In genomic region chr12:52006726-52007157, GRCh38 we compare ENCODE assay signal across 8 cellular contexts. TPM values are rescaled to one million over a fixed set of nuclear protein-coding genes. Genes with fewer than 3 reads are reported as not detected.
A peak's percentile ranks its signal among the peaks of the same experiment; 100 is the strongest.
DNase-seq lines count a peak whose midpoint lies in the region; ATAC-seq, FAIRE-seq and TF ChIP-seq lines count a peak whose summit lies in the region.

Gene TAMALIN (plus strand): TSS chr12:52006946. CDS start chr12:52007020, 74 bp downstream.

- no peak within 1 kb of the TSS; the same call in 1 of the 2 replicates for H4K5ac ChIP-seq in IMR-90 (ENCODE audit: low read depth, low read length)

- peak within 1 kb of the TSS; percentile 30 for H3K27ac ChIP-seq in IMR-90 (ENCODE audit: insufficient read depth, low read length)
- peak within 1 kb of the TSS; percentile 69 for H3K27ac ChIP-seq in colonic mucosa
- H3K27ac ChIP-seq in HepG2 (ENCODE audit: extremely low read length, insufficient read depth, low read length) = no peak within 1 kb of the TSS

- TF ChIP-seq EP300 in HepG2 (IDR thresholded peaks at IDR 0.05; ENCODE audit: low read depth in 2 of 2, low read length in 2 of 2) = no peak
- no peak for TF ChIP-seq EP300 in HepG2 (CRISPR knock-in tag; IDR thresholded peaks at IDR 0.05; ENCODE audit: borderline replicate concordance)

- H2BK5ac ChIP-seq in IMR-90 (ENCODE audit: low read depth, low read length, poor library complexity, severe bottlenecking) = no peak within 1 kb of the TSS

- POLR2A ChIA-PET in IMR-90 (lab: Charles Lee; ENCODE audit: unreplicated experiment) = interaction anchor here (0.5 to 0.8 kb wide), 6 partner anchors 11 to 78 kb away, joined by 3 to 4 read pairs (median 3); no protein-coding TSS in a partner anchor
- POLR2A ChIA-PET in HepG2 (lab: Yijun Ruan, JAX) = interaction anchor here (0.9 kb wide), 1 partner anchor 16 kb away, joined by 3 read pairs; no protein-coding TSS in a partner anchor

- ATAC-seq in IMR-90 (ENCODE audit: low read depth) = peak; percentile 68
- no peak for ATAC-seq in HepG2
- ATAC-seq in GM21390 (IDR thresholded peaks at IDR 0.05; ENCODE audit: unreplicated experiment) = no peak

- H2AK9ac ChIP-seq in IMR-90 (replicated peaks; ENCODE audit: low read depth, low read length, poor library complexity) = peak within 1 kb of the TSS; percentile 87

- TF ChIP-seq RAD21 in IMR-90 (IDR thresholded peaks at IDR 0.05; ENCODE audit: low read length) = no peak
- no peak for TF ChIP-seq RAD21 in HepG2 (CRISPR knock-in tag; IDR thresholded peaks at IDR 0.05)

- no peaks in the 10 kb centered on the region for H3K79me2 ChIP-seq in HepG2 (ENCODE audit: insufficient read depth, low read length)

- CTCF ChIA-PET in IMR-90 (lab: Yijun Ruan, JAX) = interaction anchor here (7.8 kb wide), 1 partner anchor 16 kb away, joined by 128 read pairs; no protein-coding TSS in a partner anchor
- CTCF ChIA-PET in HepG2 (lab: Yijun Ruan, JAX; ENCODE audit: low intra/inter-chr PET ratio, low total read pairs) = interaction anchor here (1.1 kb wide), 1 partner anchor 14 kb away, joined by 3 read pairs; no protein-coding TSS in a partner anchor

- peaks cover 18% of the 10 kb centered on the region for H3K4me1 ChIP-seq in IMR-90 (ENCODE audit: control insufficient read depth, insufficient read depth, low read length)
- no peaks in the 10 kb centered on the region for H3K4me1 ChIP-seq in colonic mucosa
- H3K4me1 ChIP-seq in HepG2 (ENCODE audit: insufficient read depth, low read length) = peaks cover 39% of the 10 kb centered on the region

- H3K9ac ChIP-seq in IMR-90 (ENCODE audit: low read depth, low read length) = peak within 1 kb of the TSS; percentile 74
- H3K9ac ChIP-seq in colonic mucosa (ENCODE audit: low read depth in 2 of 2, low read length in 2 of 2) = peak within 1 kb of the TSS; percentile 51 to 92
- peak within 1 kb of the TSS; percentile 25; the same call in 1 of the 2 replicates for H3K9ac ChIP-seq in HepG2 (ENCODE audit: insufficient read depth, low read depth, low read length)

- peaks cover 3 to 36% of the 10 kb centered on the region in 2 experiments; a peak in 3 of 4 replicates for H3K79me1 ChIP-seq in IMR-90 (ENCODE audit: low read depth in 1 of 2, low read length in 2 of 2)

- no peak within 1 kb of the TSS; the same call in 1 of the 2 replicates for H3K18ac ChIP-seq in IMR-90 (ENCODE audit: low read depth, low read length)

- dilution Hi-C loops in IMR-90 (cut with HindIII; ENCODE audit: low sequenced_read_pairs, unreplicated experiment) = no loop called here

- peaks cover 21% of the 10 kb centered on the region for H3K9me1 ChIP-seq in IMR-90 (ENCODE audit: insufficient read depth, low read length)

- H3K9me3 ChIP-seq in IMR-90 (ENCODE audit: control insufficient read depth, insufficient read depth, low read length) (no peaks in the 10 kb centered on the region), colonic mucosa (no peaks in the 10 kb centered on the region), HepG2 (ENCODE audit: low read length) (no peaks in the 10 kb centered on the region)

- peak within 1 kb of the TSS in 1 of 2 experiments; percentile 43; a peak in 1 of 4 replicates for H4K8ac ChIP-seq in IMR-90 (ENCODE audit: low read depth in 2 of 2, low read length in 2 of 2)

- H2AK5ac ChIP-seq in IMR-90 (ENCODE audit: low read depth, low read length) = peak within 1 kb of the TSS; percentile 48

- TF ChIP-seq POLR2A in IMR-90 (IDR thresholded peaks at IDR 0.05; ENCODE audit: low read depth, low read length) = peak; percentile 88
- no peak for TF ChIP-seq POLR2A in HepG2 (IDR thresholded peaks at IDR 0.05; ENCODE audit: insufficient read depth in 1 of 2, low read depth in 2 of 2, low read length in 2 of 2)

- 1% methylated on average over 20 of the region's 60 CpGs; no CpG with 5 or more reads in 1 of the 2 experiments for WGBS in IMR-90 (ENCODE audit: extremely low coverage in 2 of 2, insufficient read length in 1 of 2), 2 experiments
- WGBS in HepG2 (ENCODE audit: low lambda C conversion rate) = 93% methylated on average over 6 of the region's 60 CpGs

- intact Hi-C loops in IMR-90 (cut with micrococcal nuclease) = no loop called here
- intact Hi-C loops in colonic mucosa (cut with DNase I) = no loop called here
- intact Hi-C loops in HepG2 (cut with micrococcal nuclease; ENCODE audit: unreplicated experiment) = no loop called here

- 0 out of 2 replicates have a peak within 1 kb of the TSS, but pooled peaks have one; percentile 19 for H2BK120ac ChIP-seq in IMR-90 (ENCODE audit: low read depth, low read length)

- H3K4me2 ChIP-seq in IMR-90 (ENCODE audit: low read depth, low read length) (peak within 1 kb of the TSS; percentile 69), HepG2 (ENCODE audit: low read depth, low read length) (peak within 1 kb of the TSS; percentile 36; the same call in 1 of the 2 replicates)

- H3K36me3 ChIP-seq in IMR-90 (ENCODE audit: control insufficient read depth, insufficient read depth, low read length) (peaks cover 10% of the 10 kb centered on the region; the same call in 1 of the 2 replicates), colonic mucosa (no peaks in the 10 kb centered on the region), HepG2 (replicated peaks in 1 of 2; ENCODE audit: control insufficient read depth in 1 of 2, insufficient read depth in 2 of 2, low read length in 2 of 2) (no peaks in the 10 kb centered on the region)

- no peak within 1 kb of the TSS for H2BK15ac ChIP-seq in IMR-90 (ENCODE audit: low read depth, low read length)

- no peak within 1 kb of the TSS; the same call in 1 of the 2 replicates for H2BK20ac ChIP-seq in IMR-90 (ENCODE audit: low read depth, low read length)

- peak within 1 kb of the TSS; percentile 36 for H3K14ac ChIP-seq in IMR-90 (replicated peaks; ENCODE audit: low read depth, low read length)

- peak within 1 kb of the TSS; percentile 59 for H3K4me3 ChIP-seq in IMR-90 (ENCODE audit: insufficient read depth, low read depth, low read length)
- H3K4me3 ChIP-seq in colonic mucosa = peak within 1 kb of the TSS; percentile 58
- H3K4me3 ChIP-seq in HepG2 (replicated peaks in 1 of 3; ENCODE audit: insufficient read depth in 1 of 3, low read depth in 2 of 3, low read length in 3 of 3) = peak within 1 kb of the TSS; percentile 22 to 55 (median 50); a peak in 3 of 6 replicates

- peak; percentile 96 for DNase-seq in AG08396 (ENCODE audit: low spot score)
- peak; percentile 53 for DNase-seq in IMR-90
- DNase-seq in activated CD4-positive, alpha-beta T cell treated with anti-CD3 and anti-CD28 coated beads for 24 hours (ENCODE audit: low read depth in 2 of 2) = peak; percentile 59 to 61
- DNase-seq in colonic mucosa = peak; percentile 67
- no peak for DNase-seq in HepG2 (ENCODE audit: low spot score)
- DNase-seq in stimulated activated CD4-positive, alpha-beta T cell treated with anti-CD3 and anti-CD28 coated beads, Interleukin-4, amount 100 ng/mL, for 24 hours = peak; percentile 76
- no peak for DNase-seq in SW480 (ENCODE audit: low spot score)

- H3K4ac ChIP-seq in IMR-90 (ENCODE audit: low read depth, low read length) = peak within 1 kb of the TSS; percentile 33; the same call in 1 of the 2 replicates

- H4K91ac ChIP-seq in IMR-90 (ENCODE audit: insufficient read depth, low read depth, low read length) = no peak within 1 kb of the TSS; the same call in 1 of the 2 replicates

- peak within 1 kb of the TSS; percentile 73 for H3K23ac ChIP-seq in IMR-90 (ENCODE audit: low read depth, low read length)

- no peak for TF ChIP-seq CTCF in IMR-90 (conservative IDR thresholded peaks at IDR 0.05; ENCODE audit: low read depth, low read length)
- TF ChIP-seq CTCF in colonic mucosa (IDR thresholded peaks at IDR 0.05) = no peak
- TF ChIP-seq CTCF in HepG2 (CRISPR knock-in tag; IDR thresholded peaks at IDR 0.05) = no peak

- no peaks in the 10 kb centered on the region for H3K27me3 ChIP-seq in IMR-90 (ENCODE audit: control insufficient read depth, insufficient read depth, low read length)
- H3K27me3 ChIP-seq in colonic mucosa = peaks cover 17% of the 10 kb centered on the region
- 0 out of 5 replicates have a peak, but pooled peaks cover 0 to 1% of the 10 kb centered on the region in 2 experiments for H3K27me3 ChIP-seq in HepG2 (ENCODE audit: control insufficient read depth in 1 of 2, insufficient read depth in 2 of 2, low read length in 2 of 2)

- in situ Hi-C loops in IMR-90 (cut with MboI; ENCODE audit: low sequenced_read_pairs) (no loop called here), HepG2 (cut with HindIII; ENCODE audit: extremely low pct_ligation_motif_present, low pct_unique_long_range_greater_than_20kb) (no loop called here)

- H3K56ac ChIP-seq in IMR-90 (ENCODE audit: extremely low read depth, insufficient read depth, low read length) = no peak within 1 kb of the TSS

- no TSS peak for BruUV-seq in IMR-90 (replicated peaks; lab: Mats Ljungman, UMichigan)
- no TSS peak for BruUV-seq in HepG2 (replicated peaks; lab: Mats Ljungman, UMichigan)

- H2AFZ ChIP-seq in IMR-90 (replicated peaks; ENCODE audit: low read length, poor library complexity) (peak within 1 kb of the TSS; percentile 90), HepG2 (ENCODE audit: low read length) (no peak within 1 kb of the TSS)

- FAIRE-seq in HepG2 (lab: Jason Lieb, UNC) = no peak

- no peaks in the 10 kb centered on the region; the same call in 1 of the 2 replicates for H4K20me1 ChIP-seq in IMR-90 (ENCODE audit: insufficient read depth, low read length)
- H4K20me1 ChIP-seq in HepG2 (ENCODE audit: insufficient read depth, low read length) = no peaks in the 10 kb centered on the region

RNA-seq across cellular contexts. Expression of gene TAMALIN, which starts in this region (rescaled TPM):
- total RNA-seq in IMR-90 (2012; rRNA removed) = 2.5 and 2.7 TPM in 2 replicates
- polyA plus RNA-seq in IMR-90 (2012; rRNA removed) = 5.3 and 5.9 TPM in 2 replicates
- 6.4 and 9.7 TPM in 2 replicates for polyA plus RNA-seq in IMR-90 (2012; cell fraction: cytosol; rRNA removed)
- 20.2 and 22.8 TPM in 2 replicates for polyA plus RNA-seq in IMR-90 (2012; cell fraction: nucleus; rRNA removed; ENCODE audit: low replicate concordance)
- total RNA-seq in colonic mucosa = 10 to 100 TPM in 1 of 2 donors, 1 to 10 TPM in 1; 5.0 to 15.2 TPM
- 7.2 and 10.9 TPM in 2 replicates for total RNA-seq in HepG2 (2016; rRNA removed; fragmentation: Illumina TruSeq; extraction: Trizol)
- total RNA-seq in HepG2 (2016; cell fraction: cytosol; rRNA removed; fragmentation: Illumina TruSeq; extraction: Trizol; ENCODE audit: low read depth) = 3.8 and 3.9 TPM in 2 replicates
- 5.9 and 12.2 TPM in 2 replicates for total RNA-seq in HepG2 (2016; cell fraction: insoluble cytoplasmic fraction; rRNA removed; fragmentation: Illumina TruSeq; extraction: Trizol)
- total RNA-seq in HepG2 (2016; cell fraction: membrane; rRNA removed; fragmentation: Illumina TruSeq; extraction: Trizol) = 6.3 and 7.1 TPM in 2 replicates
- total RNA-seq in HepG2 (2016; cell fraction: nucleus; rRNA removed; fragmentation: Illumina TruSeq; extraction: Trizol) = 8.6 and 10.4 TPM in 2 replicates
- polyA plus RNA-seq in HepG2 (2011; rRNA removed) = 2.9 and 4.5 TPM in 2 replicates
- polyA plus RNA-seq in HepG2 (2011; cell fraction: cytosol; rRNA removed) = 3.7 and 3.8 TPM in 2 replicates
- 7.5 and 12.9 TPM in 2 replicates for polyA plus RNA-seq in HepG2 (2011; cell fraction: nucleus; rRNA removed)
- polyA plus RNA-seq in HepG2 (2012) = 3.6 and 4.0 TPM in 2 replicates
- 0.84 and 1.5 TPM in 2 replicates for polyA plus RNA-seq in HepG2 (2016; cell fraction: cytosol; fragmentation: Illumina TruSeq; extraction: Trizol; ENCODE audit: low read depth)
- polyA plus RNA-seq in HepG2 (2016; cell fraction: insoluble cytoplasmic fraction; fragmentation: Illumina TruSeq; extraction: Trizol; ENCODE audit: low read depth) = 5.5 TPM in 2 replicates
- 2.0 and 2.7 TPM in 2 replicates for polyA plus RNA-seq in HepG2 (2016; cell fraction: membrane; fragmentation: Illumina TruSeq; extraction: Trizol; ENCODE audit: low read depth)
- 17.1 and 20.1 TPM in 2 replicates for polyA plus RNA-seq in HepG2 (2016; cell fraction: nucleus; fragmentation: Illumina TruSeq; extraction: Trizol; ENCODE audit: insufficient read depth, low read depth)
- polyA minus RNA-seq in HepG2 (2011; rRNA and poly(A)+ RNA removed; ENCODE audit: low replicate concordance) = 0.21 and 6.7 TPM in 2 replicates
- 1.3 and 2.7 TPM in 2 replicates for polyA minus RNA-seq in HepG2 (2011; cell fraction: cytosol; rRNA and poly(A)+ RNA removed)
- polyA minus RNA-seq in HepG2 (2011; cell fraction: nucleus; rRNA and poly(A)+ RNA removed) = 4.9 and 8.2 TPM in 2 replicates

Comparison
In these comparisons a context has a peak if more than half of its experiments do, and no peak if none do; other contexts are left out.
1. DNase-seq: peak in AG08396 (single experiment), IMR-90 (single experiment), activated CD4-positive, alpha-beta T cell treated with anti-CD3 and anti-CD28 coated beads for 24 hours (2 of 2), colonic mucosa (single experiment) and stimulated activated CD4-positive, alpha-beta T cell treated with anti-CD3 and anti-CD28 coated beads, Interleukin-4, amount 100 ng/mL, for 24 hours (single experiment); none in HepG2 (single experiment) and SW480 (single experiment).
2. Peak in every context shown above with its lines, with median percentiles within 50 percentile points of each other: H3K4me3 ChIP-seq and H3K9ac ChIP-seq.